Comparison of ENCODE assay signal across 9 cellular contexts in genomic region chr22:33923660-33924246, GRCh38. TPM values are rescaled to one million over a fixed set of nuclear protein-coding genes. Genes with fewer than 3 reads are reported as not detected.
A peak's percentile ranks its signal among the peaks of the same experiment; 100 is the strongest.
DNase-seq lines count a peak whose midpoint lies in the region; ATAC-seq, FAIRE-seq and TF ChIP-seq lines count a peak whose summit lies in the region.
"Had no signal": no experiment of that assay in that cellular context is flagged by ENCODE, and none has a peak within 500 bp of the region (broad histone marks: within the 10 kb centered on the region; RNA-seq: fewer than 3 reads in every experiment).

No MANE protein-coding gene starts in this region.

- H2AFZ ChIP-seq in K562 (ENCODE audit: low read depth, low read length), result no peak overlapping the region

- H3K9me3 ChIP-seq in K562 (replicated peaks; ENCODE audit: control insufficient read depth, insufficient read depth, low read depth, low read length), result no peaks in the 10 kb centered on the region

- no peaks in the 10 kb centered on the region for H4K20me1 ChIP-seq in K562 (replicated peaks; ENCODE audit: control insufficient read depth, insufficient read depth, low read length)

- H3K4me3 ChIP-seq in H7 (ENCODE audit: insufficient read depth, low read depth, low read length) (no peak overlapping the region), K562 (no peak overlapping the region)

- intact Hi-C loops in K562 (cut with micrococcal nuclease), result loop anchor here (5.0 to 10.0 kb wide), 2 partner anchors 1101 to 1309 kb away; no protein-coding TSS in a partner anchor
- intact Hi-C loops in activated T-helper 1 cell treated with anti-CD3 and anti-CD28 coated beads, Interleukin-12 subunit alpha, Interleukin-12 subunit beta, Interleukin-2, Interleukin-4 antibody, amounts not matched to agents 30 ng/mL and 10 ng/mL and 1 ng/mL, durations not matched to agents 14 hours and 24 hours and 36 hours (cut with micrococcal nuclease), result no loop called here

- no peak for ATAC-seq in K562

- POLR2A ChIA-PET in K562 (lab: Yijun Ruan, JAX), result no interaction called here

- no peaks in the 10 kb centered on the region for H3K36me3 ChIP-seq in H7 (replicated peaks; ENCODE audit: control insufficient read depth, insufficient read depth, low read length)
- no peaks in the 10 kb centered on the region for H3K36me3 ChIP-seq in K562 (ENCODE audit: control insufficient read depth, insufficient read depth, low read length)

- no peaks in the 10 kb centered on the region for H3K9me1 ChIP-seq in K562 (ENCODE audit: control insufficient read depth, insufficient read depth, low read length)

- no peak for FAIRE-seq in K562 (lab: Jason Lieb, UNC)

- no peak for TF ChIP-seq POLR2A in K562 (conservative IDR thresholded peaks at IDR 0.05)

- in situ Hi-C loops in K562 (cut with MboI), result no loop called here

- TF ChIP-seq RAD21 in K562 (CRISPR knock-in tag; conservative IDR thresholded peaks at IDR 0.05 in 1 of 2, IDR thresholded peaks at IDR 0.05 in 1 of 2), result peak in 1 of 2 experiments; percentile 30; a peak in 2 of 4 replicates

- peak; percentile 30 to 59 (median 53); a peak in 5 of 6 replicates for TF ChIP-seq CTCF in K562 (IDR thresholded peaks at IDR 0.05 in 2 of 3, conservative IDR thresholded peaks at IDR 0.05 in 1 of 3; ENCODE audit: insufficient read depth in 2 of 3, low read depth in 1 of 3, low read length in 3 of 3)

- peaks cover 8% of the 10 kb centered on the region for H3K27me3 ChIP-seq in H7 (ENCODE audit: control insufficient read depth, insufficient read depth, low read length)
- no peaks in the 10 kb centered on the region for H3K27me3 ChIP-seq in K562 (ENCODE audit: control insufficient read depth in 2 of 2, insufficient read depth in 2 of 2, low read length in 2 of 2)

- 15% methylated on average over 17 of the region's 17 CpGs for WGBS in K562 (ENCODE audit: insufficient coverage, low coverage, missing lambda C conversion rate)

- H3K36me3 Mint-ChIP-seq in activated T-helper 1 cell treated with anti-CD3 and anti-CD28 coated beads, Interleukin-12 subunit alpha, Interleukin-12 subunit beta, Interleukin-2, Interleukin-4 antibody, amounts not matched to agents 30 ng/mL and 10 ng/mL and 1 ng/mL, durations not matched to agents 14 hours and 24 hours and 36 hours (ENCODE audit: low read depth), result peaks cover 2% of the 10 kb centered on the region

- no peaks in the 10 kb centered on the region for H3K9me3 Mint-ChIP-seq in activated T-helper 1 cell treated with anti-CD3 and anti-CD28 coated beads, Interleukin-12 subunit alpha, Interleukin-12 subunit beta, Interleukin-2, Interleukin-4 antibody, amounts not matched to agents 30 ng/mL and 10 ng/mL and 1 ng/mL, durations not matched to agents 14 hours and 24 hours and 36 hours
- H3K9me3 Mint-ChIP-seq: T-helper 1 cell treated with Interleukin-12 subunit alpha and Interleukin-12 subunit beta and Interleukin-4 antibody, amounts not matched to agents 30 μg/mL and 1 μg/mL, for 36 hours had no signal

- no peak overlapping the region for H3K4me2 ChIP-seq in K562 (ENCODE audit: insufficient read depth, low read length)

- H3K79me2 ChIP-seq in K562 (ENCODE audit: control insufficient read depth, insufficient read depth, low read length), result no peaks in the 10 kb centered on the region

- peaks cover 28% of the 10 kb centered on the region for H3K27me3 Mint-ChIP-seq in activated T-helper 1 cell treated with anti-CD3 and anti-CD28 coated beads, Interleukin-12 subunit alpha, Interleukin-12 subunit beta, Interleukin-2, Interleukin-4 antibody, amounts not matched to agents 30 ng/mL and 10 ng/mL and 1 ng/mL, durations not matched to agents 14 hours and 24 hours and 36 hours (ENCODE audit: insufficient read depth)

- no TSS peak for BruUV-seq in K562 (replicated peaks; lab: Mats Ljungman, UMichigan)

- H3K4me1 ChIP-seq in K562 (replicated peaks in 1 of 2; ENCODE audit: control insufficient read depth in 2 of 2, insufficient read depth in 2 of 2, low read length in 2 of 2), result peaks cover 0 to 17% of the 10 kb centered on the region in 2 experiments; a peak in 2 of 5 replicates

- no peak overlapping the region for H3K27ac ChIP-seq in K562 (ENCODE audit: extremely low read depth, low read depth, low read length)

- CTCF ChIA-PET in K562 (lab: Yijun Ruan, JAX; ENCODE audit: low intra/inter-chr PET ratio), result interaction anchor here (0.6 kb wide), 1 partner anchor 1118 kb away, joined by 3 read pairs; no protein-coding TSS in a partner anchor

- no peak for TF ChIP-seq EP300 in K562 (IDR thresholded peaks at IDR 0.05; ENCODE audit: low read length)

- DNase-seq in COLO668 (lab: John Stamatoyannopoulos, UW; ENCODE audit: unreplicated experiment) (peak; percentile 55), H7 (peak; percentile 72), NCI-H345 (lab: John Stamatoyannopoulos, UW) (peak; percentile 58), K562 (ENCODE audit: extremely low read depth in 1 of 4, low spot score in 3 of 4) (peak; percentile 24 to 58 (median 28)), iPS-NIHi11 (ENCODE audit: low spot score) (peak; percentile 58), smooth muscle cell of the brain vasculature (ENCODE audit: low read depth, low spot score) (peak; percentile 29)
- DNase-seq in stimulated activated naive CD4-positive, alpha-beta T cell (lab: John Stamatoyannopoulos, UW), result no peak
- DNase-seq in activated T-helper 1 cell treated with anti-CD3 and anti-CD28 coated beads, Interleukin-12 subunit alpha, Interleukin-12 subunit beta, Interleukin-2, Interleukin-4 antibody, amounts not matched to agents 30 ng/mL and 10 ng/mL and 1 ng/mL, durations not matched to agents 14 hours and 24 hours and 36 hours (ENCODE audit: low spot score), result no peak

- H3K4me3 Mint-ChIP-seq in activated T-helper 1 cell treated with anti-CD3 and anti-CD28 coated beads, Interleukin-12 subunit alpha, Interleukin-12 subunit beta, Interleukin-2, Interleukin-4 antibody, amounts not matched to agents 30 ng/mL and 10 ng/mL and 1 ng/mL, durations not matched to agents 14 hours and 24 hours and 36 hours, result no peak overlapping the region

- peaks cover 6% of the 10 kb centered on the region for H3K4me1 Mint-ChIP-seq in activated T-helper 1 cell treated with anti-CD3 and anti-CD28 coated beads, Interleukin-12 subunit alpha, Interleukin-12 subunit beta, Interleukin-2, Interleukin-4 antibody, amounts not matched to agents 30 ng/mL and 10 ng/mL and 1 ng/mL, durations not matched to agents 14 hours and 24 hours and 36 hours (ENCODE audit: low read depth)

- no peak overlapping the region for H3K9ac ChIP-seq in K562 (ENCODE audit: insufficient read depth in 1 of 2, low read depth in 2 of 2, low read length in 2 of 2)

- H3K27ac Mint-ChIP-seq in activated T-helper 1 cell treated with anti-CD3 and anti-CD28 coated beads, Interleukin-12 subunit alpha, Interleukin-12 subunit beta, Interleukin-2, Interleukin-4 antibody, amounts not matched to agents 30 ng/mL and 10 ng/mL and 1 ng/mL, durations not matched to agents 14 hours and 24 hours and 36 hours, result no peak overlapping the region
- H3K27ac Mint-ChIP-seq: T-helper 1 cell treated with Interleukin-12 subunit alpha and Interleukin-12 subunit beta and Interleukin-4 antibody, amounts not matched to agents 30 μg/mL and 1 μg/mL, for 36 hours had no signal

TF ChIP-seq in K562, 482 proteins besides CTCF, POLR2A, EP300 and RAD21:
- TF ChIP-seq ZNF311 (CRISPR knock-in tag; IDR thresholded peaks at IDR 0.05), result no peak
- no peak for TF ChIP-seq ZNF134 (CRISPR knock-in tag; conservative IDR thresholded peaks at IDR 0.05)
- no peak for TF ChIP-seq RBFOX2 (IDR thresholded peaks at IDR 0.05; ENCODE audit: low read depth, low read length)
- 0 out of 2 replicates have a peak, but pooled peaks have one; percentile 20 for TF ChIP-seq SMC3 (conservative IDR thresholded peaks at IDR 0.05; ENCODE audit: insufficient read depth, low read depth, low read length)

RNA-seq across cellular contexts. Expression of gene LARGE1, which starts 3.5 kb away (rescaled TPM):
- total RNA-seq in H7 (2014; rRNA removed; shearing (Covaris generic)), result 30.7 and 35.4 TPM in 2 replicates
- total RNA-seq in K562 (2011; cell fraction: chromatin; rRNA removed; ENCODE audit: low replicate concordance), result 0.70 and 0.79 TPM in 2 replicates
- 0.53 and 2.0 TPM in 2 replicates for total RNA-seq in K562 (2011; cell fraction: nucleolus; rRNA removed)
- 0.76 and 0.81 TPM in 2 replicates for total RNA-seq in K562 (2011; cell fraction: nucleoplasm; rRNA removed)
- total RNA-seq in K562 (2014; rRNA removed) (0.14 TPM in 1 of 2 replicates, not detected in the other), K562 (2014; rRNA removed; fragmentation: Illumina TruSeq; extraction: Trizol) (0.04 TPM in 1 of 2 replicates, not detected in the other), K562 (2015; rRNA removed; fragmentation: Illumina TruSeq; extraction: Trizol) (0.25 TPM in 1 of 2 replicates, not detected in the other), K562 (2021) (0.22 and 0.66 TPM in 2 replicates)
- polyA plus RNA-seq in K562 (2011; rRNA removed) (0.14 and 0.20 TPM in 2 replicates), K562 (2014; fragmentation: Illumina TruSeq; extraction: Trizol) (not detected in 2 replicates), K562 (2014; fragmentation: Nextera tagmentation; extraction: Ambion mirVana) (under 1 TPM in 1 of 2 experiments, not detected in 1; 0.01 TPM), K562 (2014; rRNA removed) (0.04 and 0.05 TPM in 2 replicates)
- polyA plus RNA-seq in K562 (2011; cell fraction: cytosol; rRNA removed), result 0.04 TPM in 1 of 2 replicates, not detected in the other
- polyA plus RNA-seq in K562 (2011; cell fraction: nucleus; rRNA removed), result 0.24 and 0.29 TPM in 2 replicates
- 0.10 and 0.61 TPM in 2 replicates for polyA plus RNA-seq in K562 (2012)
- polyA minus RNA-seq in K562 (2011; rRNA and poly(A)+ RNA removed), result 0.06 TPM in 1 of 2 replicates, not detected in the other
- not detected in 2 replicates for polyA minus RNA-seq in K562 (2011; cell fraction: cytosol; rRNA and poly(A)+ RNA removed)
- 0.13 and 0.78 TPM in 2 replicates for polyA minus RNA-seq in K562 (2011; cell fraction: nucleus; rRNA and poly(A)+ RNA removed)
- total RNA-seq in activated T-helper 1 cell treated with anti-CD3 and anti-CD28 coated beads, Interleukin-12 subunit alpha, Interleukin-12 subunit beta, Interleukin-2, Interleukin-4 antibody, amounts not matched to agents 30 ng/mL and 10 ng/mL and 1 ng/mL, durations not matched to agents 14 hours and 24 hours and 36 hours, result 0.05 and 0.10 TPM in 2 replicates

Comparison
In these comparisons a context has a peak if more than half of its experiments do, and no peak if none do; other contexts are left out.
1. DNase-seq: peak in COLO668 (single experiment), H7 (single experiment), NCI-H345 (single experiment), K562 (4 of 4), iPS-NIHi11 (single experiment) and smooth muscle cell of the brain vasculature (single experiment); none in stimulated activated naive CD4-positive, alpha-beta T cell (0 of 6) and activated T-helper 1 cell treated with anti-CD3 and anti-CD28 coated beads, Interleukin-12 subunit alpha, Interleukin-12 subunit beta, Interleukin-2, Interleukin-4 antibody, amounts not matched to agents 30 ng/mL and 10 ng/mL and 1 ng/mL, durations not matched to agents 14 hours and 24 hours and 36 hours (single experiment).
2. RNA of gene LARGE1, which starts 3.5 kb away (total RNA-seq): 30.7 to 35.4 TPM in H7; 0.04 to 2.0 TPM in K562 and 0.05 to 0.10 TPM in activated T-helper 1 cell treated with anti-CD3 and anti-CD28 coated beads, Interleukin-12 subunit alpha, Interleukin-12 subunit beta, Interleukin-2, Interleukin-4 antibody, amounts not matched to agents 30 ng/mL and 10 ng/mL and 1 ng/mL, durations not matched to agents 14 hours and 24 hours and 36 hours; every median in the first group is over 10 times any median in the second.